In genomic region chr22:43828711-43829447, GRCh38 we compare ENCODE assay signal across 1 cellular context.
TF ChIP-seq lines count a peak whose summit lies in the region.

No MANE protein-coding gene starts in this region.

TF ChIP-seq in SK-N-SH treated with all-trans-retinoic acid at 6 μM for 48 hours, 23 proteins besides CTCF, POLR2A, EP300 and RAD21 (continued from another document):
- TF ChIP-seq TSHZ2 (CRISPR knock-in tag; IDR thresholded peaks at IDR 0.05) = no peak
- no peak for TF ChIP-seq ZFP3 (CRISPR knock-in tag; IDR thresholded peaks at IDR 0.05)
- TF ChIP-seq PATZ1 (CRISPR knock-in tag; IDR thresholded peaks at IDR 0.05; ENCODE audit: borderline replicate concordance) = no peak
- no peak for TF ChIP-seq GLIS3 (CRISPR knock-in tag; IDR thresholded peaks at IDR 0.05)
- no peak for TF ChIP-seq ESRRG (CRISPR knock-in tag; IDR thresholded peaks at IDR 0.05)
- TF ChIP-seq ZC3H10 (CRISPR knock-in tag; IDR thresholded peaks at IDR 0.05) = no peak
